ENCODE assay signal across 8 cellular contexts in genomic region chr12:6867407-6868210, GRCh38. TPM values are rescaled to one million over a fixed set of nuclear protein-coding genes. Genes with fewer than 3 reads are reported as not detected.
DNase-seq lines count a peak whose midpoint lies in the region; TF ChIP-seq lines count a peak whose summit lies in the region.

TSS of gene TPI1 (plus strand) at chr12:6867531. CDS start at chr12:6867567, 36 bp downstream.

- H3K23ac ChIP-seq in trophoblast cell (ENCODE audit: low read length): peak within 1 kb of the TSS; percentile 24

- peak within 1 kb of the TSS; percentile 93 for H3K4ac ChIP-seq in trophoblast cell (ENCODE audit: low read depth, low read length)

- 1% methylated on average over 64 to 81 of the region's 87 CpGs for WGBS in GM23248 (ENCODE audit: low coverage in 1 of 2, low lambda C conversion rate in 2 of 2, missing lambda C conversion rate in 2 of 2), 2 experiments
- no CpG with 5 or more reads among the region's 87 CpGs for WGBS in trophoblast cell (ENCODE audit: extremely low coverage, insufficient coverage, insufficient read length)
- 0% methylated on average over 56 of the region's 87 CpGs; no CpG with 5 or more reads in 1 of the 2 donors for WGBS in transverse colon (ENCODE audit: low coverage in 1 of 2), 2 donors

- peaks cover 40% of the 10 kb centered on the region for H3F3A ChIP-seq in GM23248 (ENCODE audit: insufficient read depth)
- peaks cover 38% of the 10 kb centered on the region for H3F3A ChIP-seq in SU-DHL-6 (ENCODE audit: insufficient read depth)

- peaks cover 10% of the 10 kb centered on the region for H3K79me1 ChIP-seq in trophoblast cell (ENCODE audit: low read length)

- H3K27ac ChIP-seq in GM23248 (peak within 1 kb of the TSS; percentile 68), SU-DHL-6 (ENCODE audit: low read depth, low read length) (peak within 1 kb of the TSS; percentile 84), cardiac muscle cell (peak within 1 kb of the TSS; percentile 86), trophoblast cell (ENCODE audit: low read depth, low read length) (peak within 1 kb of the TSS; percentile 50), transverse colon (peak within 1 kb of the TSS; percentile 97 to 99 (median 98))

- H3K27me3 ChIP-seq in GM23248 (replicated peaks; ENCODE audit: insufficient read depth) (no peaks in the 10 kb centered on the region), SU-DHL-6 (ENCODE audit: low read length) (no peaks in the 10 kb centered on the region), adipocyte (replicated peaks; ENCODE audit: control insufficient read depth, insufficient read depth, low read length) (no peaks in the 10 kb centered on the region), cardiac muscle cell (no peaks in the 10 kb centered on the region), trophoblast cell (ENCODE audit: insufficient read depth, low read length) (no peaks in the 10 kb centered on the region), transverse colon (no peaks in the 10 kb centered on the region)

- H3K4me1 ChIP-seq in GM23248 (ENCODE audit: insufficient read depth): peaks cover 39% of the 10 kb centered on the region
- peaks cover 41% of the 10 kb centered on the region for H3K4me1 ChIP-seq in adipocyte (ENCODE audit: control insufficient read depth, insufficient read depth, low read length)
- H3K4me1 ChIP-seq in cardiac muscle cell (ENCODE audit: low read depth): peaks cover 7% of the 10 kb centered on the region
- H3K4me1 ChIP-seq in trophoblast cell (ENCODE audit: control insufficient read depth in 1 of 2, insufficient read depth in 2 of 2, low read length in 2 of 2): peaks cover 17 to 23% of the 10 kb centered on the region in 2 experiments
- peaks cover 24 to 47% (median 42%) of the 10 kb centered on the region in 4 donors for H3K4me1 ChIP-seq in transverse colon

- DNase-seq in ELF-1 (ENCODE audit: low read depth, low spot score): peak; percentile 82
- DNase-seq in GM23248: peak; percentile 93
- peak; percentile 62 for DNase-seq in M059J (ENCODE audit: low read depth)
- DNase-seq in adipocyte (ENCODE audit: low read depth): peak; percentile 92
- DNase-seq in cardiac muscle cell (ENCODE audit: low read depth in 1 of 2, low spot score in 1 of 2): peak; percentile 84 to 89
- peak; percentile 65 to 84 for DNase-seq in trophoblast cell
- DNase-seq in transverse colon: peak; percentile 90

- TF ChIP-seq CTCF in SU-DHL-6 (IDR thresholded peaks at IDR 0.05; ENCODE audit: insufficient read depth, low read length, poor library complexity, severe bottlenecking) (no peak), cardiac muscle cell (IDR thresholded peaks at IDR 0.05; ENCODE audit: low read depth, low read length) (peak; percentile 8), transverse colon (IDR thresholded peaks at IDR 0.05) (no peak)

- intact Hi-C loops in transverse colon (cut with DNase I; ENCODE audit: low total_unique reads): loop anchor here (2.0 kb wide), 1 partner anchor 241 kb away; the partner anchor contains the start of gene C1RL

- H4K91ac ChIP-seq in trophoblast cell (ENCODE audit: low read depth, low read length): peak within 1 kb of the TSS; percentile 92

- peak within 1 kb of the TSS; percentile 92 for H3K9ac ChIP-seq in GM23248
- peak within 1 kb of the TSS; percentile 98 for H3K9ac ChIP-seq in SU-DHL-6 (ENCODE audit: low read length)
- peak within 1 kb of the TSS; percentile 98 for H3K9ac ChIP-seq in adipocyte (ENCODE audit: low read length)
- peak within 1 kb of the TSS; percentile 83 for H3K9ac ChIP-seq in trophoblast cell (ENCODE audit: low read length)

- no peak within 1 kb of the TSS for H2BK12ac ChIP-seq in trophoblast cell (ENCODE audit: low read length)

- H4K8ac ChIP-seq in trophoblast cell (ENCODE audit: low read depth, low read length): peak within 1 kb of the TSS; percentile 80

- peak within 1 kb of the TSS; percentile 99 for H3K14ac ChIP-seq in trophoblast cell (ENCODE audit: low read length)

- H3K4me2 ChIP-seq in GM23248 (ENCODE audit: unreplicated experiment) (peak within 1 kb of the TSS; percentile 100), SU-DHL-6 (ENCODE audit: low read depth, low read length, poor library complexity, severe bottlenecking) (peak within 1 kb of the TSS; percentile 87), trophoblast cell (ENCODE audit: low read length) (peak within 1 kb of the TSS; percentile 89)

- no peaks in the 10 kb centered on the region for H3K9me2 ChIP-seq in GM23248 (ENCODE audit: insufficient read depth)
- no peaks in the 10 kb centered on the region for H3K9me2 ChIP-seq in SU-DHL-6 (replicated peaks; ENCODE audit: insufficient read depth, low read length)

- H2BK120ac ChIP-seq in trophoblast cell (ENCODE audit: insufficient read depth, low read length, poor library complexity): peak within 1 kb of the TSS; percentile 48

- peak within 1 kb of the TSS; percentile 63 for H2BK5ac ChIP-seq in trophoblast cell (ENCODE audit: low read depth, low read length, poor library complexity)

- in situ Hi-C loops in GM23248 (cut with MboI): no loop called here
- in situ Hi-C loops in transverse colon (cut with MboI; ENCODE audit: low pct_ligation_motif_present in 1 of 4, low pct_unique_long_range_greater_than_20kb in 1 of 4, low sequenced_read_pairs in 3 of 4): no loop called here

- H3K79me2 ChIP-seq in GM23248 (ENCODE audit: insufficient read depth) (peaks cover 38% of the 10 kb centered on the region), SU-DHL-6 (ENCODE audit: insufficient read depth, low read length) (peaks cover 19% of the 10 kb centered on the region), trophoblast cell (ENCODE audit: control insufficient read depth, insufficient read depth, low read length, poor library complexity) (peaks cover 16% of the 10 kb centered on the region)

- H2AFZ ChIP-seq in GM23248: peak within 1 kb of the TSS; percentile 78
- H2AFZ ChIP-seq in SU-DHL-6 (ENCODE audit: low read depth, low read length, severe bottlenecking): peak within 1 kb of the TSS; percentile 58
- peak within 1 kb of the TSS; percentile 20 for H2AFZ ChIP-seq in trophoblast cell (ENCODE audit: insufficient read depth, low read length, poor library complexity)

- H3K4me3 ChIP-seq in GM23248: peak within 1 kb of the TSS; percentile 99
- H3K4me3 ChIP-seq in SU-DHL-6 (ENCODE audit: insufficient read depth, low read length, poor library complexity, severe bottlenecking): peak within 1 kb of the TSS; percentile 77
- H3K4me3 ChIP-seq in adipocyte (ENCODE audit: low read length): peak within 1 kb of the TSS; percentile 88
- H3K4me3 ChIP-seq in cardiac muscle cell: peak within 1 kb of the TSS; percentile 97
- H3K4me3 ChIP-seq in trophoblast cell (ENCODE audit: low read depth, low read length): peak within 1 kb of the TSS; percentile 97
- H3K4me3 ChIP-seq in transverse colon: peak within 1 kb of the TSS; percentile 88 to 99 (median 94)

- peaks cover 25% of the 10 kb centered on the region for H3K36me3 ChIP-seq in GM23248 (ENCODE audit: low read depth)
- H3K36me3 ChIP-seq in SU-DHL-6 (ENCODE audit: low read length): peaks cover 3% of the 10 kb centered on the region; the same call in 1 of the 2 replicates
- peaks cover 55% of the 10 kb centered on the region for H3K36me3 ChIP-seq in adipocyte (ENCODE audit: control insufficient read depth, insufficient read depth, low read length, severe bottlenecking)
- peaks cover 46% of the 10 kb centered on the region for H3K36me3 ChIP-seq in cardiac muscle cell
- H3K36me3 ChIP-seq in trophoblast cell (ENCODE audit: control insufficient read depth in 1 of 2, insufficient read depth in 2 of 2, low read length in 2 of 2): peaks cover 55 to 60% of the 10 kb centered on the region in 2 experiments
- H3K36me3 ChIP-seq in transverse colon: peaks cover 0 to 18% (median 5%) of the 10 kb centered on the region in 4 donors

- TF ChIP-seq EP300 in transverse colon (IDR thresholded peaks at IDR 0.05; ENCODE audit: low read depth): no peak

- no peaks in the 10 kb centered on the region for H3K9me3 ChIP-seq in GM23248 (ENCODE audit: low read depth)
- H3K9me3 ChIP-seq in SU-DHL-6 (ENCODE audit: insufficient read depth, low read length): no peaks in the 10 kb centered on the region
- H3K9me3 ChIP-seq in adipocyte (ENCODE audit: control insufficient read depth, low read length): no peaks in the 10 kb centered on the region
- H3K9me3 ChIP-seq in cardiac muscle cell (ENCODE audit: low read depth): no peaks in the 10 kb centered on the region
- peaks cover 3% of the 10 kb centered on the region for H3K9me3 ChIP-seq in trophoblast cell (ENCODE audit: insufficient read depth, low read depth, low read length)
- no peaks in the 10 kb centered on the region for H3K9me3 ChIP-seq in transverse colon

- H2AK5ac ChIP-seq in trophoblast cell (ENCODE audit: low read length): peak within 1 kb of the TSS; percentile 88

- H4K20me1 ChIP-seq in GM23248 (ENCODE audit: insufficient read depth) (no peaks in the 10 kb centered on the region; the same call in 1 of the 2 replicates), SU-DHL-6 (ENCODE audit: low read depth, low read length) (no peaks in the 10 kb centered on the region; the same call in 1 of the 2 replicates)

- peak within 1 kb of the TSS; percentile 99 for H3K18ac ChIP-seq in trophoblast cell (ENCODE audit: low read length)

- peak; percentile 100 for TF ChIP-seq POLR2A in transverse colon (IDR thresholded peaks at IDR 0.05)

- peak within 1 kb of the TSS; percentile 61 for H4K12ac ChIP-seq in trophoblast cell (ENCODE audit: low read depth, low read length)

RNA-seq across cellular contexts. Expression of gene TPI1, which starts in this region (rescaled TPM):
- 1,720 and 1,799 TPM in 2 replicates for total RNA-seq in GM23248 (2014; rRNA removed; shearing (Covaris generic))
- polyA plus RNA-seq in GM23248 (2016; fragmentation: Nextera tagmentation; extraction: Ambion mirVana): 1,936 and 1,978 TPM in 2 replicates
- 1,942 and 2,129 TPM in 2 replicates for total RNA-seq in M059J (2014; rRNA removed; shearing (Covaris generic))
- 1,963 and 2,650 TPM in 2 replicates for total RNA-seq in cardiac muscle cell
- polyA plus RNA-seq in cardiac muscle cell: 3,554 and 4,448 TPM in 2 replicates
- polyA plus RNA-seq in trophoblast cell (2013): 787 and 806 TPM in 2 replicates
- 100 to 1,000 TPM; 360 to 671 (median 400) TPM for total RNA-seq in transverse colon

Comparison
In these comparisons a context has a peak if more than half of its experiments do, and no peak if none do; other contexts are left out.
1. Peak in every context shown above with its lines: DNase-seq, H3K4me3 ChIP-seq and H3K27ac ChIP-seq.
2. H2AFZ ChIP-seq: peak in every context shown above with its lines; median percentile 78 in GM23248; 58 in SU-DHL-6; 20 in trophoblast cell.